Comparison of ENCODE assay signal across 1 cellular context in genomic region chr22:47996446-47996857, GRCh38.
TF ChIP-seq lines count a peak whose summit lies in the region.

No MANE protein-coding gene starts in this region.

TF ChIP-seq in HepG2, 621 proteins besides CTCF, POLR2A, EP300 and RAD21 (continued from another document):
- TF ChIP-seq GPN1 (CRISPR knock-in tag; IDR thresholded peaks at IDR 0.05; ENCODE audit: borderline replicate concordance): no peak
- TF ChIP-seq ZSCAN20 (CRISPR knock-in tag; IDR thresholded peaks at IDR 0.05; ENCODE audit: borderline replicate concordance): no peak
- TF ChIP-seq EED (CRISPR knock-in tag; IDR thresholded peaks at IDR 0.05): no peak
- TF ChIP-seq GABPA (IDR thresholded peaks at IDR 0.05; ENCODE audit: low read depth, low read length): no peak
- TF ChIP-seq GABPA (CRISPR knock-in tag; IDR thresholded peaks at IDR 0.05; ENCODE audit: low read depth): no peak
- no peak for TF ChIP-seq ZNF589 (CRISPR knock-in tag; conservative IDR thresholded peaks at IDR 0.05)
- TF ChIP-seq CREB3 (CRISPR knock-in tag; IDR thresholded peaks at IDR 0.05): no peak
- TF ChIP-seq JUNB (CRISPR knock-in tag; IDR thresholded peaks at IDR 0.05; ENCODE audit: borderline replicate concordance): no peak
